ENCODE assay signal across 1 cellular context in the genomic region with DNA sequence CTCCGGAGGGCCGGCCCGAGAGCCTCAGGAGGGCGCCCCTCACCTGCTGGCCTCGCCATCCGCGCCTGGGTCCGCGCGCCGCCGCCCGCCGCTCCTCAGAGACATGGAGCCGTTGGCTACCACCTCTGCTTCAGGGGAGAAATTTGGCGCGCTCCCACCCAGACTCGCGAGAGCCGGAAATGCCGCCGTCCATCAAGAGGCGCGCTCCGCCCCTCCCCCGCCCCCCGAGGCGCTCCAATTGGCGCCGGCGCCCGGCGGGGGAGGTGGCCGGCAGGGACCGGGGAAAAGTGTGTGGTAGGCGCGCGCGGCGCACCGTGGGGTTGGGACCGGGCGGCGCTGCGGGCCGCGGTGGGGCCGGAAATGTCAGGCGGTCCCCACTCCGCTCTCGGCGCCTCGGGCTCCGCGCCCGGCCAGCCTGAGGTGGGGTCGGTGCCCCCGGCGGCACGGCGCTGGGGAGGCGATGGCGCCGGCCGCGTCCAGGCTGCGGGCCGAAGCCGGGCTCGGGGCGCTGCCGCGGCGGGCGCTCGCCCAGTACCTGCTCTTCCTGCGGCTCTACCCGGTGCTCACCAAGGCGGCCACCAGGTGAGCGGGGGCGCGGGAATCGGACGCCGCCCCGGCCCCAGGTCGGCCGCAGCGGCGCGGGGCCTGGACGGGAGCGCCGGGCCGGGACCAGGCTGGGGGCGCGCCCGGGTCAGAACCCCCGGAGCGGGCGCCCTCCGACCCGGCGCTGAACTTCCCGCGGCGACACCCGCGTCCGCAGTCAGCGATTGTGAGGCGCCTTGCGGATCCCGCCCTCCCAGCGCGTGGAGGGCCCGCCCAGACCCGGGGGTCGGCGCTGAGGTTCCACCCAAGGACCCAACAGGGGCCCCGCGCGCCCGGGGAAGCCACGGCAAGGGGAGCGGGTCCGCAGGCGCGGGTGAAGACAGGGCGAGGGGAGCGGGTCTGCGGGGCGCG.
TF ChIP-seq lines count a peak whose summit lies in the region.

A gene with protein sequence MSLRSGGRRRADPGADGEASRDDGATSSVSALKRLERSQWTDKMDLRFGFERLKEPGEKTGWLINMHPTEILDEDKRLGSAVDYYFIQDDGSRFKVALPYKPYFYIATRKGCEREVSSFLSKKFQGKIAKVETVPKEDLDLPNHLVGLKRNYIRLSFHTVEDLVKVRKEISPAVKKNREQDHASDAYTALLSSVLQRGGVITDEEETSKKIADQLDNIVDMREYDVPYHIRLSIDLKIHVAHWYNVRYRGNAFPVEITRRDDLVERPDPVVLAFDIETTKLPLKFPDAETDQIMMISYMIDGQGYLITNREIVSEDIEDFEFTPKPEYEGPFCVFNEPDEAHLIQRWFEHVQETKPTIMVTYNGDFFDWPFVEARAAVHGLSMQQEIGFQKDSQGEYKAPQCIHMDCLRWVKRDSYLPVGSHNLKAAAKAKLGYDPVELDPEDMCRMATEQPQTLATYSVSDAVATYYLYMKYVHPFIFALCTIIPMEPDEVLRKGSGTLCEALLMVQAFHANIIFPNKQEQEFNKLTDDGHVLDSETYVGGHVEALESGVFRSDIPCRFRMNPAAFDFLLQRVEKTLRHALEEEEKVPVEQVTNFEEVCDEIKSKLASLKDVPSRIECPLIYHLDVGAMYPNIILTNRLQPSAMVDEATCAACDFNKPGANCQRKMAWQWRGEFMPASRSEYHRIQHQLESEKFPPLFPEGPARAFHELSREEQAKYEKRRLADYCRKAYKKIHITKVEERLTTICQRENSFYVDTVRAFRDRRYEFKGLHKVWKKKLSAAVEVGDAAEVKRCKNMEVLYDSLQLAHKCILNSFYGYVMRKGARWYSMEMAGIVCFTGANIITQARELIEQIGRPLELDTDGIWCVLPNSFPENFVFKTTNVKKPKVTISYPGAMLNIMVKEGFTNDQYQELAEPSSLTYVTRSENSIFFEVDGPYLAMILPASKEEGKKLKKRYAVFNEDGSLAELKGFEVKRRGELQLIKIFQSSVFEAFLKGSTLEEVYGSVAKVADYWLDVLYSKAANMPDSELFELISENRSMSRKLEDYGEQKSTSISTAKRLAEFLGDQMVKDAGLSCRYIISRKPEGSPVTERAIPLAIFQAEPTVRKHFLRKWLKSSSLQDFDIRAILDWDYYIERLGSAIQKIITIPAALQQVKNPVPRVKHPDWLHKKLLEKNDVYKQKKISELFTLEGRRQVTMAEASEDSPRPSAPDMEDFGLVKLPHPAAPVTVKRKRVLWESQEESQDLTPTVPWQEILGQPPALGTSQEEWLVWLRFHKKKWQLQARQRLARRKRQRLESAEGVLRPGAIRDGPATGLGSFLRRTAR (N-terminal part only) (minus strand): TSS at position 132 of the 954 bp plus-strand sequence. CDS start 27 bp downstream, at position 105.
A gene (plus strand): TSS at position 377 of the 954 bp plus-strand sequence. CDS start 84 bp downstream, at position 461.

TF ChIP-seq in K562, 482 proteins besides CTCF, POLR2A, EP300 and RAD21 (continued from another document and continues in another):
- TF ChIP-seq, protein P1, sequence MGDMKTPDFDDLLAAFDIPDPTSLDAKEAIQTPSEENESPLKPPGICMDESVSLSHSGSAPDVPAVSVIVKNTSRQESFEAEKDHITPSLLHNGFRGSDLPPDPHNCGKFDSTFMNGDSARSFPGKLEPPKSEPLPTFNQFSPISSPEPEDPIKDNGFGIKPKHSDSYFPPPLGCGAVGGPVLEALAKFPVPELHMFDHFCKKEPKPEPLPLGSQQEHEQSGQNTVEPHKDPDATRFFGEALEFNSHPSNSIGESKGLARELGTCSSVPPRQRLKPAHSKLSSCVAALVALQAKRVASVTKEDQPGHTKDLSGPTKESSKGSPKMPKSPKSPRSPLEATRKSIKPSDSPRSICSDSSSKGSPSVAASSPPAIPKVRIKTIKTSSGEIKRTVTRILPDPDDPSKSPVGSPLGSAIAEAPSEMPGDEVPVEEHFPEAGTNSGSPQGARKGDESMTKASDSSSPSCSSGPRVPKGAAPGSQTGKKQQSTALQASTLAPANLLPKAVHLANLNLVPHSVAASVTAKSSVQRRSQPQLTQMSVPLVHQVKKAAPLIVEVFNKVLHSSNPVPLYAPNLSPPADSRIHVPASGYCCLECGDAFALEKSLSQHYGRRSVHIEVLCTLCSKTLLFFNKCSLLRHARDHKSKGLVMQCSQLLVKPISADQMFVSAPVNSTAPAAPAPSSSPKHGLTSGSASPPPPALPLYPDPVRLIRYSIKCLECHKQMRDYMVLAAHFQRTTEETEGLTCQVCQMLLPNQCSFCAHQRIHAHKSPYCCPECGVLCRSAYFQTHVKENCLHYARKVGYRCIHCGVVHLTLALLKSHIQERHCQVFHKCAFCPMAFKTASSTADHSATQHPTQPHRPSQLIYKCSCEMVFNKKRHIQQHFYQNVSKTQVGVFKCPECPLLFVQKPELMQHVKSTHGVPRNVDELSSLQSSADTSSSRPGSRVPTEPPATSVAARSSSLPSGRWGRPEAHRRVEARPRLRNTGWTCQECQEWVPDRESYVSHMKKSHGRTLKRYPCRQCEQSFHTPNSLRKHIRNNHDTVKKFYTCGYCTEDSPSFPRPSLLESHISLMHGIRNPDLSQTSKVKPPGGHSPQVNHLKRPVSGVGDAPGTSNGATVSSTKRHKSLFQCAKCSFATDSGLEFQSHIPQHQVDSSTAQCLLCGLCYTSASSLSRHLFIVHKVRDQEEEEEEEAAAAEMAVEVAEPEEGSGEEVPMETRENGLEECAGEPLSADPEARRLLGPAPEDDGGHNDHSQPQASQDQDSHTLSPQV (IDR thresholded peaks at IDR 0.05): no peak
- TF ChIP-seq ARHGAP35 (IDR thresholded peaks at IDR 0.05; ENCODE audit: partially characterized antibody): peak; percentile 85
- TF ChIP-seq HIVEP1 (CRISPR knock-in tag; IDR thresholded peaks at IDR 0.05): no peak
- TF ChIP-seq, protein P2, sequence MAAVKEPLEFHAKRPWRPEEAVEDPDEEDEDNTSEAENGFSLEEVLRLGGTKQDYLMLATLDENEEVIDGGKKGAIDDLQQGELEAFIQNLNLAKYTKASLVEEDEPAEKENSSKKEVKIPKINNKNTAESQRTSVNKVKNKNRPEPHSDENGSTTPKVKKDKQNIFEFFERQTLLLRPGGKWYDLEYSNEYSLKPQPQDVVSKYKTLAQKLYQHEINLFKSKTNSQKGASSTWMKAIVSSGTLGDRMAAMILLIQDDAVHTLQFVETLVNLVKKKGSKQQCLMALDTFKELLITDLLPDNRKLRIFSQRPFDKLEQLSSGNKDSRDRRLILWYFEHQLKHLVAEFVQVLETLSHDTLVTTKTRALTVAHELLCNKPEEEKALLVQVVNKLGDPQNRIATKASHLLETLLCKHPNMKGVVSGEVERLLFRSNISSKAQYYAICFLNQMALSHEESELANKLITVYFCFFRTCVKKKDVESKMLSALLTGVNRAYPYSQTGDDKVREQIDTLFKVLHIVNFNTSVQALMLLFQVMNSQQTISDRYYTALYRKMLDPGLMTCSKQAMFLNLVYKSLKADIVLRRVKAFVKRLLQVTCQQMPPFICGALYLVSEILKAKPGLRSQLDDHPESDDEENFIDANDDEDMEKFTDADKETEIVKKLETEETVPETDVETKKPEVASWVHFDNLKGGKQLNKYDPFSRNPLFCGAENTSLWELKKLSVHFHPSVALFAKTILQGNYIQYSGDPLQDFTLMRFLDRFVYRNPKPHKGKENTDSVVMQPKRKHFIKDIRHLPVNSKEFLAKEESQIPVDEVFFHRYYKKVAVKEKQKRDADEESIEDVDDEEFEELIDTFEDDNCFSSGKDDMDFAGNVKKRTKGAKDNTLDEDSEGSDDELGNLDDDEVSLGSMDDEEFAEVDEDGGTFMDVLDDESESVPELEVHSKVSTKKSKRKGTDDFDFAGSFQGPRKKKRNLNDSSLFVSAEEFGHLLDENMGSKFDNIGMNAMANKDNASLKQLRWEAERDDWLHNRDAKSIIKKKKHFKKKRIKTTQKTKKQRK (IDR thresholded peaks at IDR 0.05; ENCODE audit: borderline replicate concordance, low read depth, low read length): no peak
- TF ChIP-seq GTF2E2 (tag; IDR thresholded peaks at IDR 0.05): no peak; the same call in 1 of the 2 replicates
- TF ChIP-seq ZBTB17 (CRISPR knock-in tag; IDR thresholded peaks at IDR 0.05): no peak
- TF ChIP-seq, protein P3, sequence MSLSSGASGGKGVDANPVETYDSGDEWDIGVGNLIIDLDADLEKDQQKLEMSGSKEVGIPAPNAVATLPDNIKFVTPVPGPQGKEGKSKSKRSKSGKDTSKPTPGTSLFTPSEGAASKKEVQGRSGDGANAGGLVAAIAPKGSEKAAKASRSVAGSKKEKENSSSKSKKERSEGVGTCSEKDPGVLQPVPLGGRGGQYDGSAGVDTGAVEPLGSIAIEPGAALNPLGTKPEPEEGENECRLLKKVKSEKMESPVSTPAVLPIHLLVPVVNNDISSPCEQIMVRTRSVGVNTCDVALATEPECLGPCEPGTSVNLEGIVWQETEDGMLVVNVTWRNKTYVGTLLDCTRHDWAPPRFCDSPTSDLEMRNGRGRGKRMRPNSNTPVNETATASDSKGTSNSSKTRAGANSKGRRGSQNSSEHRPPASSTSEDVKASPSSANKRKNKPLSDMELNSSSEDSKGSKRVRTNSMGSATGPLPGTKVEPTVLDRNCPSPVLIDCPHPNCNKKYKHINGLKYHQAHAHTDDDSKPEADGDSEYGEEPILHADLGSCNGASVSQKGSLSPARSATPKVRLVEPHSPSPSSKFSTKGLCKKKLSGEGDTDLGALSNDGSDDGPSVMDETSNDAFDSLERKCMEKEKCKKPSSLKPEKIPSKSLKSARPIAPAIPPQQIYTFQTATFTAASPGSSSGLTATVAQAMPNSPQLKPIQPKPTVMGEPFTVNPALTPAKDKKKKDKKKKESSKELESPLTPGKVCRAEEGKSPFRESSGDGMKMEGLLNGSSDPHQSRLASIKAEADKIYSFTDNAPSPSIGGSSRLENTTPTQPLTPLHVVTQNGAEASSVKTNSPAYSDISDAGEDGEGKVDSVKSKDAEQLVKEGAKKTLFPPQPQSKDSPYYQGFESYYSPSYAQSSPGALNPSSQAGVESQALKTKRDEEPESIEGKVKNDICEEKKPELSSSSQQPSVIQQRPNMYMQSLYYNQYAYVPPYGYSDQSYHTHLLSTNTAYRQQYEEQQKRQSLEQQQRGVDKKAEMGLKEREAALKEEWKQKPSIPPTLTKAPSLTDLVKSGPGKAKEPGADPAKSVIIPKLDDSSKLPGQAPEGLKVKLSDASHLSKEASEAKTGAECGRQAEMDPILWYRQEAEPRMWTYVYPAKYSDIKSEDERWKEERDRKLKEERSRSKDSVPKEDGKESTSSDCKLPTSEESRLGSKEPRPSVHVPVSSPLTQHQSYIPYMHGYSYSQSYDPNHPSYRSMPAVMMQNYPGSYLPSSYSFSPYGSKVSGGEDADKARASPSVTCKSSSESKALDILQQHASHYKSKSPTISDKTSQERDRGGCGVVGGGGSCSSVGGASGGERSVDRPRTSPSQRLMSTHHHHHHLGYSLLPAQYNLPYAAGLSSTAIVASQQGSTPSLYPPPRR (CRISPR knock-in tag; IDR thresholded peaks at IDR 0.05; ENCODE audit: borderline replicate concordance): no peak
- peak; percentile 36; the same call in 1 of the 2 replicates for TF ChIP-seq ZSCAN29 (IDR thresholded peaks at IDR 0.05)
- no peak for TF ChIP-seq PHF20 (IDR thresholded peaks at IDR 0.05; ENCODE audit: partially characterized antibody)
- TF ChIP-seq, protein P4, sequence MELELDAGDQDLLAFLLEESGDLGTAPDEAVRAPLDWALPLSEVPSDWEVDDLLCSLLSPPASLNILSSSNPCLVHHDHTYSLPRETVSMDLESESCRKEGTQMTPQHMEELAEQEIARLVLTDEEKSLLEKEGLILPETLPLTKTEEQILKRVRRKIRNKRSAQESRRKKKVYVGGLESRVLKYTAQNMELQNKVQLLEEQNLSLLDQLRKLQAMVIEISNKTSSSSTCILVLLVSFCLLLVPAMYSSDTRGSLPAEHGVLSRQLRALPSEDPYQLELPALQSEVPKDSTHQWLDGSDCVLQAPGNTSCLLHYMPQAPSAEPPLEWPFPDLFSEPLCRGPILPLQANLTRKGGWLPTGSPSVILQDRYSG (tag; conservative IDR thresholded peaks at IDR 0.05; ENCODE audit: low read depth): no peak
- TF ChIP-seq, protein P5, sequence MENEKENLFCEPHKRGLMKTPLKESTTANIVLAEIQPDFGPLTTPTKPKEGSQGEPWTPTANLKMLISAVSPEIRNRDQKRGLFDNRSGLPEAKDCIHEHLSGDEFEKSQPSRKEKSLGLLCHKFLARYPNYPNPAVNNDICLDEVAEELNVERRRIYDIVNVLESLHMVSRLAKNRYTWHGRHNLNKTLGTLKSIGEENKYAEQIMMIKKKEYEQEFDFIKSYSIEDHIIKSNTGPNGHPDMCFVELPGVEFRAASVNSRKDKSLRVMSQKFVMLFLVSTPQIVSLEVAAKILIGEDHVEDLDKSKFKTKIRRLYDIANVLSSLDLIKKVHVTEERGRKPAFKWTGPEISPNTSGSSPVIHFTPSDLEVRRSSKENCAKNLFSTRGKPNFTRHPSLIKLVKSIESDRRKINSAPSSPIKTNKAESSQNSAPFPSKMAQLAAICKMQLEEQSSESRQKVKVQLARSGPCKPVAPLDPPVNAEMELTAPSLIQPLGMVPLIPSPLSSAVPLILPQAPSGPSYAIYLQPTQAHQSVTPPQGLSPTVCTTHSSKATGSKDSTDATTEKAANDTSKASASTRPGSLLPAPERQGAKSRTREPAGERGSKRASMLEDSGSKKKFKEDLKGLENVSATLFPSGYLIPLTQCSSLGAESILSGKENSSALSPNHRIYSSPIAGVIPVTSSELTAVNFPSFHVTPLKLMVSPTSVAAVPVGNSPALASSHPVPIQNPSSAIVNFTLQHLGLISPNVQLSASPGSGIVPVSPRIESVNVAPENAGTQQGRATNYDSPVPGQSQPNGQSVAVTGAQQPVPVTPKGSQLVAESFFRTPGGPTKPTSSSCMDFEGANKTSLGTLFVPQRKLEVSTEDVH (IDR thresholded peaks at IDR 0.05; ENCODE audit: low read depth, partially characterized antibody): peak; percentile 94
- TF ChIP-seq, protein P6, sequence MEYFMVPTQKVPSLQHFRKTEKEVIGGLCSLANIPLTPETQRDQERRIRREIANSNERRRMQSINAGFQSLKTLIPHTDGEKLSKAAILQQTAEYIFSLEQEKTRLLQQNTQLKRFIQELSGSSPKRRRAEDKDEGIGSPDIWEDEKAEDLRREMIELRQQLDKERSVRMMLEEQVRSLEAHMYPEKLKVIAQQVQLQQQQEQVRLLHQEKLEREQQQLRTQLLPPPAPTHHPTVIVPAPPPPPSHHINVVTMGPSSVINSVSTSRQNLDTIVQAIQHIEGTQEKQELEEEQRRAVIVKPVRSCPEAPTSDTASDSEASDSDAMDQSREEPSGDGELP (CRISPR knock-in tag; IDR thresholded peaks at IDR 0.05; ENCODE audit: borderline replicate concordance): no peak; the same call in 1 of the 2 replicates
- TF ChIP-seq, protein P7, sequence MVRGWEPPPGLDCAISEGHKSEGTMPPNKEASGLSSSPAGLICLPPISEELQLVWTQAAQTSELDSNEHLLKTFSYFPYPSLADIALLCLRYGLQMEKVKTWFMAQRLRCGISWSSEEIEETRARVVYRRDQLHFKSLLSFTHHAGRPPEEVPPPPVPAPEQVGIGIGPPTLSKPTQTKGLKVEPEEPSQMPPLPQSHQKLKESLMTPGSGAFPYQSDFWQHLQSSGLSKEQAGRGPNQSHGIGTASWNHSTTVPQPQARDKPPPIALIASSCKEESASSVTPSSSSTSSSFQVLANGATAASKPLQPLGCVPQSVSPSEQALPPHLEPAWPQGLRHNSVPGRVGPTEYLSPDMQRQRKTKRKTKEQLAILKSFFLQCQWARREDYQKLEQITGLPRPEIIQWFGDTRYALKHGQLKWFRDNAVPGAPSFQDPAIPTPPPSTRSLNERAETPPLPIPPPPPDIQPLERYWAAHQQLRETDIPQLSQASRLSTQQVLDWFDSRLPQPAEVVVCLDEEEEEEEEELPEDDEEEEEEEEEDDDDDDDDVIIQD (CRISPR knock-in tag; IDR thresholded peaks at IDR 0.05): no peak
- 0 out of 4 replicates have a peak, but pooled peaks of 1 of the 2 experiments have one; percentile 34 for TF ChIP-seq RCOR1 (IDR thresholded peaks at IDR 0.05; ENCODE audit: borderline replicate concordance in 1 of 2, low read depth in 2 of 2, low read length in 2 of 2)
- TF ChIP-seq XRCC5 (IDR thresholded peaks at IDR 0.05; ENCODE audit: low read depth, low read length): peak; percentile 69; the same call in 1 of the 2 replicates
